9 cellular contexts compared by ENCODE assay signal in the genomic region with DNA sequence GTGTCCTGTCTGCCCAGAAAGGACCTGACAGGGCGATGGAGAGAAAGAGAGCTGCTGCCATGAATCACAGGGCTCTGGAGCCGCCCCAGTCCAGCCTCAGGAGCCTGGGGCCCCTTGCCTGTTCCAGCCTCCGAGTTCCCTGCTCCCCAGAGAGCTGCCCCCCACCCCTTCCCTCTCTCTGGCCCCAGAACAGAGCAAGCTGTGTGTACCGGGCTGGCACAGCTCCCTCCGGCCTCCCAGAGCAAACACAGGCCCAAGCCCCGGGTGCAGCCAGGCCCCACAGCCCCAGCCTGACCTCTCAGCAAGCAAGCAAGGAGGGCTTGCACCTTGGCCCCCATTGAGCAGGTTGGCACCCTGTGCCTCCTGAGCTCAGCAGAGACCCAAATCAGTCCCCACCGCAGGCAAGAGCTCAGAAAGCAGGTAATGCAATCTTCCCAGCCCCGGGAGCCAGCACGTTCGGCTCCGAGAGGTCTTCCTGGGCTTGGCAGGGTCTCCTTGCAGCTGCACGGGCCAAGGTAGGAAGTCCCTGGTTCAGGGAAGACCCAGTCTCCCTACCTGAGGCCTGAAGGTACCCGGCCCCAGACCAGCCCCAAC. TPM values are rescaled to one million over a fixed set of nuclear protein-coding genes. Genes with fewer than 3 reads are reported as not detected.
DNase-seq lines count a peak whose midpoint lies in the region; ATAC-seq and TF ChIP-seq lines count a peak whose summit lies in the region.
"Had no signal": no experiment of that assay in that cellular context is flagged by ENCODE, and none has a peak within 500 bp of the region (broad histone marks: within the 10 kb centered on the region; RNA-seq: fewer than 3 reads in every experiment).

No MANE protein-coding gene starts in this region.

- peaks cover 9 to 89% (median 62%) of the 10 kb centered on the region in 9 donors for H3K4me1 ChIP-seq in heart right ventricle

- intact Hi-C loops in Calu3 (cut with micrococcal nuclease; ENCODE audit: unreplicated experiment): loop anchor here (2.0 kb wide), 1 partner anchor 74 kb away; no protein-coding TSS in a partner anchor
- intact Hi-C loops in activated T-helper 1 cell treated with anti-CD3 and anti-CD28 coated beads, Interleukin-12 subunit alpha, Interleukin-12 subunit beta, Interleukin-2, Interleukin-4 antibody, amounts not matched to agents 30 ng/mL and 10 ng/mL and 1 ng/mL, durations not matched to agents 14 hours and 24 hours and 36 hours (cut with micrococcal nuclease): no loop called here
- intact Hi-C loops in heart right ventricle (cut with DNase I): loop anchor here in 5 of 10 donors (5.0 to 10.0 kb wide), 3 partner anchors 50 to 170 kb away; a partner anchor contains a TSS

- H3K9me3 ChIP-seq in heart right ventricle: no peaks in the 10 kb centered on the region

- peak in 5 of 8 donors; percentile 4 to 15 (median 5) for ATAC-seq in heart right ventricle

- DNase-seq in Calu3 (no peak), heart right ventricle (peak in 1 of 2 donors; percentile 45), progenitor cell of endocrine pancreas (ENCODE audit: low spot score, unreplicated experiment) (no peak), NCI-H1436 (lab: John Stamatoyannopoulos, UW) (no peak), NK-92 (lab: John Stamatoyannopoulos, UW; ENCODE audit: unreplicated experiment) (no peak), cerebellar nuclear complex (lab: John Stamatoyannopoulos, UW) (no peak), NCI-H2196 (lab: John Stamatoyannopoulos, UW; ENCODE audit: unreplicated experiment) (no peak)
- no peak for DNase-seq in activated T-helper 1 cell treated with anti-CD3 and anti-CD28 coated beads, Interleukin-12 subunit alpha, Interleukin-12 subunit beta, Interleukin-2, Interleukin-4 antibody, amounts not matched to agents 30 ng/mL and 10 ng/mL and 1 ng/mL, durations not matched to agents 14 hours and 24 hours and 36 hours (ENCODE audit: low spot score)
- DNase-seq: activated effector memory CD4-positive, alpha-beta T cell treated with Interleukin-2 at 50 U/mL for 16 hours had no signal

- H3K4me1 Mint-ChIP-seq in Calu3 (ENCODE audit: low read depth, unreplicated experiment) (peaks cover 9% of the 10 kb centered on the region), progenitor cell of endocrine pancreas (ENCODE audit: low read depth) (peaks cover 19% of the 10 kb centered on the region)
- H3K4me1 Mint-ChIP-seq in activated T-helper 1 cell treated with anti-CD3 and anti-CD28 coated beads, Interleukin-12 subunit alpha, Interleukin-12 subunit beta, Interleukin-2, Interleukin-4 antibody, amounts not matched to agents 30 ng/mL and 10 ng/mL and 1 ng/mL, durations not matched to agents 14 hours and 24 hours and 36 hours (ENCODE audit: low read depth): peaks cover under 1% of the 10 kb centered on the region

- peaks cover 0 to 17% (median 0%) of the 10 kb centered on the region in 9 donors for H3K36me3 ChIP-seq in heart right ventricle

- BruUV-seq in Calu3 (replicated peaks; lab: Mats Ljungman, UMichigan): no TSS peak

- peak overlapping the region; percentile 81 for H3K4me3 Mint-ChIP-seq in Calu3 (ENCODE audit: low read depth, unreplicated experiment)
- peak overlapping the region; percentile 33 for H3K4me3 Mint-ChIP-seq in activated T-helper 1 cell treated with anti-CD3 and anti-CD28 coated beads, Interleukin-12 subunit alpha, Interleukin-12 subunit beta, Interleukin-2, Interleukin-4 antibody, amounts not matched to agents 30 ng/mL and 10 ng/mL and 1 ng/mL, durations not matched to agents 14 hours and 24 hours and 36 hours
- H3K4me3 Mint-ChIP-seq in progenitor cell of endocrine pancreas (ENCODE audit: low read depth): peak overlapping the region; percentile 78

- no peak overlapping the region for H3K27ac Mint-ChIP-seq in Calu3 (ENCODE audit: unreplicated experiment)
- no peak overlapping the region for H3K27ac Mint-ChIP-seq in activated T-helper 1 cell treated with anti-CD3 and anti-CD28 coated beads, Interleukin-12 subunit alpha, Interleukin-12 subunit beta, Interleukin-2, Interleukin-4 antibody, amounts not matched to agents 30 ng/mL and 10 ng/mL and 1 ng/mL, durations not matched to agents 14 hours and 24 hours and 36 hours
- peak overlapping the region; percentile 95 for H3K27ac Mint-ChIP-seq in progenitor cell of endocrine pancreas

- TF ChIP-seq CTCF in Calu3 (IDR thresholded peaks at IDR 0.05; ENCODE audit: unreplicated experiment) (no peak), heart right ventricle (IDR thresholded peaks at IDR 0.05) (no peak), progenitor cell of endocrine pancreas (IDR thresholded peaks at IDR 0.05; ENCODE audit: unreplicated experiment) (no peak)

- H3K9me3 Mint-ChIP-seq in Calu3 (ENCODE audit: low read depth, unreplicated experiment): no peaks in the 10 kb centered on the region
- H3K9me3 Mint-ChIP-seq in activated T-helper 1 cell treated with anti-CD3 and anti-CD28 coated beads, Interleukin-12 subunit alpha, Interleukin-12 subunit beta, Interleukin-2, Interleukin-4 antibody, amounts not matched to agents 30 ng/mL and 10 ng/mL and 1 ng/mL, durations not matched to agents 14 hours and 24 hours and 36 hours: no peaks in the 10 kb centered on the region
- no peaks in the 10 kb centered on the region for H3K9me3 Mint-ChIP-seq in progenitor cell of endocrine pancreas (ENCODE audit: low read depth)

- WGBS in heart right ventricle, 2 donors: 28 to 33% methylated on average over 13 of the region's 13 CpGs

- CTCF ChIA-PET in Calu3 (lab: Charles Lee): interaction anchor here (0.6 to 1.9 kb wide), 5 partner anchors 21 to 75 kb away, joined by 3 to 13 read pairs (median 4); a partner anchor contains a TSS

- H3K27me3 Mint-ChIP-seq in Calu3 (ENCODE audit: unreplicated experiment): no peaks in the 10 kb centered on the region
- peaks cover 37% of the 10 kb centered on the region for H3K27me3 Mint-ChIP-seq in activated T-helper 1 cell treated with anti-CD3 and anti-CD28 coated beads, Interleukin-12 subunit alpha, Interleukin-12 subunit beta, Interleukin-2, Interleukin-4 antibody, amounts not matched to agents 30 ng/mL and 10 ng/mL and 1 ng/mL, durations not matched to agents 14 hours and 24 hours and 36 hours (ENCODE audit: insufficient read depth)
- peaks cover 3% of the 10 kb centered on the region for H3K27me3 Mint-ChIP-seq in progenitor cell of endocrine pancreas

- peak overlapping the region; percentile 63 to 85 (median 72) for H3K4me3 ChIP-seq in heart right ventricle

- peaks cover 0 to 50% (median 0%) of the 10 kb centered on the region in 7 donors for H3K27me3 ChIP-seq in heart right ventricle

- H3K36me3 Mint-ChIP-seq in Calu3 (ENCODE audit: insufficient read depth, unreplicated experiment) (peaks cover 24% of the 10 kb centered on the region), progenitor cell of endocrine pancreas (ENCODE audit: insufficient read depth) (no peaks in the 10 kb centered on the region)
- peaks cover 3% of the 10 kb centered on the region for H3K36me3 Mint-ChIP-seq in activated T-helper 1 cell treated with anti-CD3 and anti-CD28 coated beads, Interleukin-12 subunit alpha, Interleukin-12 subunit beta, Interleukin-2, Interleukin-4 antibody, amounts not matched to agents 30 ng/mL and 10 ng/mL and 1 ng/mL, durations not matched to agents 14 hours and 24 hours and 36 hours (ENCODE audit: low read depth)

- H3K27ac ChIP-seq in heart right ventricle: peak overlapping the region; percentile 89 to 100 (median 96)

RNA-seq across cellular contexts. Expression of a gene that starts 1.4 kb away (rescaled TPM):
- 22.1 and 26.5 TPM in 2 replicates for total RNA-seq in Calu3 (2022)
- total RNA-seq in activated T-helper 1 cell treated with anti-CD3 and anti-CD28 coated beads, Interleukin-12 subunit alpha, Interleukin-12 subunit beta, Interleukin-2, Interleukin-4 antibody, amounts not matched to agents 30 ng/mL and 10 ng/mL and 1 ng/mL, durations not matched to agents 14 hours and 24 hours and 36 hours: 14.5 and 17.0 TPM in 2 replicates
- 100 to 1,000 TPM; 146 to 335 (median 257) TPM for total RNA-seq in heart right ventricle
- polyA plus RNA-seq in heart right ventricle: 100 to 1,000 TPM; 163 to 209 TPM
- total RNA-seq in progenitor cell of endocrine pancreas: 54.1 and 59.6 TPM in 2 replicates

RNA-seq across cellular contexts. Expression of a gene that starts 8.1 kb away (rescaled TPM):
- total RNA-seq in Calu3 (2022) (108 and 121 TPM in 2 replicates), heart right ventricle (10 to 100 TPM; 55.7 to 69.7 (median 62.9) TPM), progenitor cell of endocrine pancreas (109 and 112 TPM in 2 replicates)
- 111 and 116 TPM in 2 replicates for total RNA-seq in activated T-helper 1 cell treated with anti-CD3 and anti-CD28 coated beads, Interleukin-12 subunit alpha, Interleukin-12 subunit beta, Interleukin-2, Interleukin-4 antibody, amounts not matched to agents 30 ng/mL and 10 ng/mL and 1 ng/mL, durations not matched to agents 14 hours and 24 hours and 36 hours
- 10 to 100 TPM; 47.8 to 70.2 TPM for polyA plus RNA-seq in heart right ventricle

RNA-seq across cellular contexts. Expression of a gene that starts 30.0 kb away (rescaled TPM):
- total RNA-seq in Calu3 (2022) (18.7 and 27.8 TPM in 2 replicates), heart right ventricle (10 to 100 TPM in 4 of 10 donors, 1 to 10 TPM in 6; 6.4 to 22.5 (median 8.3) TPM), progenitor cell of endocrine pancreas (31.4 and 32.0 TPM in 2 replicates)
- total RNA-seq in activated T-helper 1 cell treated with anti-CD3 and anti-CD28 coated beads, Interleukin-12 subunit alpha, Interleukin-12 subunit beta, Interleukin-2, Interleukin-4 antibody, amounts not matched to agents 30 ng/mL and 10 ng/mL and 1 ng/mL, durations not matched to agents 14 hours and 24 hours and 36 hours: 134 and 142 TPM in 2 replicates
- 10 to 100 TPM in 1 of 2 donors, 1 to 10 TPM in 1; 8.1 to 30.6 TPM for polyA plus RNA-seq in heart right ventricle
